ENCODE assay signal across 8 cellular contexts in the genomic region with DNA sequence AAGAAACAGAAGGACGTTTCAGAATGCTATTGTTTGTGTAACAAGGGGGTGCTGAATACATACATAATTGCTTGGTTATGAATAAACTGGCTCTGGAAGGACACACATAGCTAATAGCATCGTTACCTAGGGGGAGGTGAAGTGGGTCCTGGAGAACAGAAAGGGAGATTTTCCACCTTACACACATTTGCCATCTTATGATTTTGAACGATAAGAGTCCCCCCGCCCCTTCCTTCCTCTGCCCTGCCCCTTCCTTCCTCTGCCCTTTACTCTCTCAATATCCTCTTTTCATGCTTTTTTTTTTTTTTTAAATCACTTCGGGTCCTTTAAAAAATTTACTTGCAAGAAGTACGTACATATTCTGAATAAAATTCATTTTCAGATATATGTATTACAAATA. TPM values are rescaled to one million over a fixed set of nuclear protein-coding genes. Genes with fewer than 3 reads are reported as not detected.
DNase-seq lines count a peak whose midpoint lies in the region; ATAC-seq lines count a peak whose summit lies in the region.

No MANE protein-coding gene starts in this region.

- no peaks in the 10 kb centered on the region for H3K9me3 ChIP-seq in iPS-15b (ENCODE audit: control insufficient read depth, insufficient read depth, low read length)

- peak overlapping the region; percentile 90 for H3K4me3 Mint-ChIP-seq in activated CD4-positive, alpha-beta memory T cell treated with anti-CD3 and anti-CD28 coated beads for 36 hours
- H3K4me3 Mint-ChIP-seq in stimulated activated naive CD8-positive, alpha-beta T cell treated with anti-CD3 and anti-CD28 coated beads, Interleukin-15, amount 100 ng/mL, for 72 hours, result peak overlapping the region; percentile 93 to 97

- H3K4me3 ChIP-seq in iPS-15b (ENCODE audit: low read depth, low read length), result peak overlapping the region; percentile 93

- H3K27ac Mint-ChIP-seq in activated CD4-positive, alpha-beta memory T cell treated with anti-CD3 and anti-CD28 coated beads for 36 hours, result peak overlapping the region; percentile 88
- peak overlapping the region; percentile 42 to 66 for H3K27ac Mint-ChIP-seq in stimulated activated naive CD8-positive, alpha-beta T cell treated with anti-CD3 and anti-CD28 coated beads, Interleukin-15, amount 100 ng/mL, for 72 hours

- POLR2A ChIA-PET in activated CD4-positive, alpha-beta memory T cell treated with anti-CD3 and anti-CD28 coated beads for 36 hours (lab: Charles Lee), result no interaction called here

- H3K4me1 ChIP-seq in iPS-15b (ENCODE audit: control insufficient read depth, insufficient read depth, low read length), result peaks cover 3% of the 10 kb centered on the region

- no peaks in the 10 kb centered on the region for H3K27me3 ChIP-seq in iPS-15b (ENCODE audit: control insufficient read depth, insufficient read depth, low read length)

- H3K4me1 Mint-ChIP-seq in activated CD4-positive, alpha-beta memory T cell treated with anti-CD3 and anti-CD28 coated beads for 36 hours (ENCODE audit: low read depth), result peaks cover 28% of the 10 kb centered on the region
- H3K4me1 Mint-ChIP-seq in stimulated activated naive CD8-positive, alpha-beta T cell treated with anti-CD3 and anti-CD28 coated beads, Interleukin-15, amount 100 ng/mL, for 72 hours, result peaks cover 42% of the 10 kb centered on the region

- H3K36me3 Mint-ChIP-seq in activated CD4-positive, alpha-beta memory T cell treated with anti-CD3 and anti-CD28 coated beads for 36 hours, result peaks cover 3% of the 10 kb centered on the region

- no peak overlapping the region for H3K9ac ChIP-seq in iPS-15b (ENCODE audit: low read depth, low read length)

- no peaks in the 10 kb centered on the region for H3K9me3 Mint-ChIP-seq in activated CD4-positive, alpha-beta memory T cell treated with anti-CD3 and anti-CD28 coated beads for 36 hours
- no peaks in the 10 kb centered on the region for H3K9me3 Mint-ChIP-seq in stimulated activated naive CD8-positive, alpha-beta T cell treated with anti-CD3 and anti-CD28 coated beads, Interleukin-15, amount 100 ng/mL, for 72 hours

- no peak for ATAC-seq in stimulated activated naive CD8-positive, alpha-beta T cell treated with anti-CD3 and anti-CD28 coated beads, Interleukin-15, amount 100 ng/mL, for 72 hours
- ATAC-seq in GM19035 (IDR thresholded peaks at IDR 0.05; ENCODE audit: unreplicated experiment), result no peak

- no peaks in the 10 kb centered on the region for H3K36me3 ChIP-seq in iPS-15b (ENCODE audit: control insufficient read depth, insufficient read depth, low read length)

- peaks cover 1% of the 10 kb centered on the region for H3K27me3 Mint-ChIP-seq in activated CD4-positive, alpha-beta memory T cell treated with anti-CD3 and anti-CD28 coated beads for 36 hours
- H3K27me3 Mint-ChIP-seq in stimulated activated naive CD8-positive, alpha-beta T cell treated with anti-CD3 and anti-CD28 coated beads, Interleukin-15, amount 100 ng/mL, for 72 hours, result no peaks in the 10 kb centered on the region

- CTCF ChIA-PET in activated CD4-positive, alpha-beta memory T cell treated with anti-CD3 and anti-CD28 coated beads for 36 hours (lab: Charles Lee), result interaction anchor here (1.3 to 1.4 kb wide), 2 partner anchors 150 to 153 kb away, joined by 3 read pairs; no protein-coding TSS in a partner anchor

- intact Hi-C loops in activated CD4-positive, alpha-beta memory T cell treated with anti-CD3 and anti-CD28 coated beads for 36 hours (cut with micrococcal nuclease), result loop anchor here (1.0 to 2.0 kb wide), 6 partner anchors 27 to 331 kb away; a partner anchor contains a TSS

- DNase-seq in activated CD8-positive, alpha-beta memory T cell treated with anti-CD3 and anti-CD28 coated beads for 4 hours (ENCODE audit: low read depth in 2 of 2), result peak; percentile 23 to 43
- no peak for DNase-seq in activated CD8-positive, alpha-beta memory T cell treated with anti-CD3 and anti-CD28 coated beads for 24 hours
- peak; percentile 66 for DNase-seq in activated CD4-positive, alpha-beta memory T cell treated with anti-CD3 and anti-CD28 coated beads for 36 hours
- DNase-seq in stimulated activated naive CD8-positive, alpha-beta T cell treated with anti-CD3 and anti-CD28 coated beads, Interleukin-15, amount 100 ng/mL, for 72 hours, result no peak
- DNase-seq in DMS153 treated with DMSO at 0.1 percent for 48 hours (lab: John Stamatoyannopoulos, UW; ENCODE audit: unreplicated experiment) (no peak), NCI-H446 treated with DMSO at 0.1 percent for 48 hours (lab: John Stamatoyannopoulos, UW) (no peak)

RNA-seq across cellular contexts. Expression of a gene that starts 0.9 kb away (rescaled TPM):
- 10 to 100 TPM; 13.5 to 15.9 TPM for total RNA-seq in activated CD4-positive, alpha-beta memory T cell treated with anti-CD3 and anti-CD28 coated beads for 36 hours

Comparison
In these comparisons a context has a peak if more than half of its experiments do, and no peak if none do; other contexts are left out.
1. DNase-seq: peak in activated CD8-positive, alpha-beta memory T cell treated with anti-CD3 and anti-CD28 coated beads for 4 hours (2 of 2) and activated CD4-positive, alpha-beta memory T cell treated with anti-CD3 and anti-CD28 coated beads for 36 hours (single experiment); none in activated CD8-positive, alpha-beta memory T cell treated with anti-CD3 and anti-CD28 coated beads for 24 hours (single experiment), stimulated activated naive CD8-positive, alpha-beta T cell treated with anti-CD3 and anti-CD28 coated beads, Interleukin-15, amount 100 ng/mL, for 72 hours (0 of 2), DMS153 treated with DMSO at 0.1 percent for 48 hours (single experiment) and NCI-H446 treated with DMSO at 0.1 percent for 48 hours (single experiment).